In the genomic region with DNA sequence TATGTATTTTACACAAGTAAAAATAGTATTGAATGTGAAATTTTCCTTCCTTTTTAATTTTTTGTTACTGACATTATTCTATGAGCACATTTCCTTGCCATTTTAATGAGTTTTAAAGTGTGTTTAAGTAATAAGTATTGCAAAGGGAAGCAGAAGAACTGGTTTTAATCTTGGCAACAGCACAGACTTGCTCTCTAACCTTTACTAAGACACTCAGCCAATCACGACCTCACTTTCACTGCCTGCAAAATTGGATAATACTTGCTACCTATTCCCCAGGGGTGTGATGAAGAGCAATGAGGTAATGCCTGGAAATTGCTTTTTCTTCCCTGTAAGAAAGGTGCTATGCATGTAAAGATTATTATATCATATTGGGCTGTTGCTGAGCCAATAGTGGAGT, we compare ENCODE assay signal across 26 cellular contexts.
DNase-seq lines count a peak whose midpoint lies in the region; ATAC-seq and TF ChIP-seq lines count a peak whose summit lies in the region.
"Had no signal": no experiment of that assay in that cellular context is flagged by ENCODE, and none has a peak within 500 bp of the region (broad histone marks: within the 10 kb centered on the region; RNA-seq: fewer than 3 reads in every experiment).

No MANE protein-coding gene starts in this region.

- H3K27ac ChIP-seq in mammary epithelial cell (ENCODE audit: insufficient read depth, low read depth, low read length), result no peak overlapping the region
- H3K27ac ChIP-seq: BLaER1, left ventricle myocardium inferior, ovary, testis had no signal

- no peak overlapping the region for H3K4me3 ChIP-seq in mammary epithelial cell (replicated peaks in 1 of 3; ENCODE audit: insufficient read depth in 1 of 3, low read depth in 2 of 3, low read length in 3 of 3)
- H3K4me3 ChIP-seq in fibroblast of mammary gland (ENCODE audit: control insufficient read depth, low read depth, low read length), result no peak overlapping the region
- H3K4me3 ChIP-seq: BLaER1, left ventricle myocardium inferior, ovary, testis had no signal

- intact Hi-C loops in mammary epithelial cell (cut with micrococcal nuclease), result no loop called here

- no peaks in the 10 kb centered on the region for H3K4me1 ChIP-seq in mammary epithelial cell (ENCODE audit: insufficient read depth, low read length)
- H3K4me1 ChIP-seq: BLaER1 had no signal

- dilution Hi-C loops in mammary epithelial cell (cut with HindIII; ENCODE audit: low sequenced_read_pairs), result loop anchor here (25.0 kb wide), 1 partner anchor 287 kb away; no protein-coding TSS in a partner anchor

- H3K27me3 ChIP-seq in mammary epithelial cell (ENCODE audit: insufficient read depth, low read length), result no peaks in the 10 kb centered on the region
- H3K27me3 ChIP-seq: BLaER1, ovary, testis had no signal

- in situ Hi-C loops in T47D (cut with HindIII; ENCODE audit: low pct_unique_long_range_greater_than_20kb, low sequenced_read_pairs), result no loop called here
- in situ Hi-C loops in mammary epithelial cell (cut with MboI; ENCODE audit: low sequenced_read_pairs in 2 of 2), result loop anchor here in 1 of 2 donors (25.0 kb wide), 1 partner anchor 1462 kb away; no protein-coding TSS in a partner anchor

- H3K9me3 ChIP-seq in mammary epithelial cell (replicated peaks; ENCODE audit: insufficient read depth, low read length), result no peaks in the 10 kb centered on the region
- H3K9me3 ChIP-seq: BLaER1, left ventricle myocardium inferior, ovary, testis had no signal

- peak; percentile 23 to 67 for DNase-seq in T47D (ENCODE audit: low read depth in 1 of 2, low spot score in 1 of 2)
- no peak for DNase-seq in mammary epithelial cell
- DNase-seq in NCI-H82 (lab: John Stamatoyannopoulos, UW), result peak; percentile 49
- DNase-seq in fibroblast of mammary gland (ENCODE audit: low read depth), result peak; percentile 32
- no peak for DNase-seq in glomerular visceral epithelial cell (ENCODE audit: extremely low spot score)
- DNase-seq: ACHN; activated naive CD4-positive, alpha-beta T cell treated with anti-CD3 and anti-CD28 coated beads, Interleukin-2, amount 50 U/mL, for 16 hours; COR-L47; hippocampal formation; KBM-7; left ventricle myocardium inferior; midbrain; NCI-H446; ovary; right cardiac atrium; stimulated activated CD4-positive, alpha-beta T cell treated with anti-CD3 and anti-CD28 coated beads, Interleukin-12 subunit alpha, Interleukin-12 subunit beta, amount 100 ng/mL, for 4 hours; stimulated activated CD4-positive, alpha-beta T cell treated with anti-CD3 and anti-CD28 coated beads, Interleukin-4, amount 100 ng/mL, for 24 hours; stimulated activated naive B cell treated with anti-CD40 and anti-IgM and Interleukin-4, amounts not matched to agents 10 μg/mL and 1 μg/mL and 100 μg/mL, for 72 hours; T-helper 9 cell; testis had no signal

- H3K36me3 ChIP-seq in mammary epithelial cell (ENCODE audit: insufficient read depth, low read length), result no peaks in the 10 kb centered on the region
- H3K36me3 ChIP-seq: BLaER1, left ventricle myocardium inferior, ovary had no signal

- H2AFZ ChIP-seq in mammary epithelial cell (ENCODE audit: low read depth, low read length), result no peak overlapping the region

- 0% methylated on average over 1 of the region's 1 CpG for WGBS in mammary epithelial cell (ENCODE audit: low coverage, missing lambda C conversion rate)

- CTCF ChIA-PET in mammary epithelial cell (lab: Charles Lee; ENCODE audit: low non-redundant PET), result no interaction called here

- no peaks in the 10 kb centered on the region for H3K79me2 ChIP-seq in mammary epithelial cell (ENCODE audit: insufficient read depth, low read length)

- H3K4me2 ChIP-seq in mammary epithelial cell (ENCODE audit: insufficient read depth, low read depth, low read length), result no peak overlapping the region
- H3K4me2 ChIP-seq: BLaER1 had no signal

- no peak for TF ChIP-seq CTCF in mammary epithelial cell (conservative IDR thresholded peaks at IDR 0.05 in 1 of 2, IDR thresholded peaks at IDR 0.05 in 1 of 2; ENCODE audit: extremely low read depth in 1 of 2, insufficient read depth in 1 of 2, low read depth in 1 of 2, low read length in 2 of 2)
- TF ChIP-seq CTCF in fibroblast of mammary gland (conservative IDR thresholded peaks at IDR 0.05; ENCODE audit: control insufficient read depth, insufficient read depth, low read depth, low read length), result no peak

- BruUV-seq in mammary epithelial cell (replicated peaks; lab: Mats Ljungman, UMichigan), result no TSS peak

- H4K20me1 ChIP-seq in mammary epithelial cell (ENCODE audit: insufficient read depth, low read length), result no peaks in the 10 kb centered on the region
- H4K20me1 ChIP-seq: BLaER1 had no signal

- no peak overlapping the region for H3K9ac ChIP-seq in mammary epithelial cell (ENCODE audit: insufficient read depth, low read length)
- H3K9ac ChIP-seq: BLaER1 had no signal

- ATAC-seq in HG03108 (IDR thresholded peaks at IDR 0.05; ENCODE audit: unreplicated experiment) (no peak), GM21423 (IDR thresholded peaks at IDR 0.05; ENCODE audit: unreplicated experiment) (no peak), HG03196 (IDR thresholded peaks at IDR 0.05; ENCODE audit: unreplicated experiment) (no peak)
- ATAC-seq: natural killer cell treated with Interleukin-12 subunit alpha and Interleukin-12 subunit beta and Interleukin-15 and Interleukin-18, amount 100 ng/mL, for 72 hours; right cardiac atrium; stimulated activated naive B cell treated with anti-CD40 and anti-IgM and Interleukin-4, amounts not matched to agents 10 μg/mL and 1 μg/mL and 100 μg/mL, for 72 hours; WTC11 had no signal

Comparison
In these comparisons a context has a peak if more than half of its experiments do, and no peak if none do; other contexts are left out.
1. DNase-seq: peak in T47D (2 of 2), NCI-H82 (single experiment) and fibroblast of mammary gland (single experiment); none in mammary epithelial cell (single experiment) and glomerular visceral epithelial cell (single experiment).